Comparison of ENCODE assay signal across 21 cellular contexts in the genomic region with DNA sequence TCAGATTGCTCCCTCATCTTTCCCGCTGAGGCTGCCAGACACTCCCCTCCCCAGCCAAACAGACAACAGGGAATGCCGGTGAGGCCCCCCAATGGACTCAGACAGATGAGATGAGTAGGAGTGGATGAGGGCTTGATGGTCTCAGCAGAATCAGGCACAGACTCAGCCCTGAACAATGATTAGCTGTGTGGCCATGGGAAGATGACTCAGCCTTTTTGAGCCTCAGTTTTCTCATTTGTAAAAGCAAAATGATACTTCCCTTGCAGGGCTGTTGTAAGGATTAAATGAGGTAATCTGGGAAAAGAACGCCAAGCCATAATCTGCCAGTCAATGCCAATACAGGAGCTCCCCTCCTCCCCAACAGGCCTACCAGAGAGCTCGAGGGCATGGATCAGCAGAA. TPM values are rescaled to one million over a fixed set of nuclear protein-coding genes. Genes with fewer than 3 reads are reported as not detected.
DNase-seq lines count a peak whose midpoint lies in the region; TF ChIP-seq lines count a peak whose summit lies in the region.
"Had no signal": no experiment of that assay in that cellular context is flagged by ENCODE, and none has a peak within 500 bp of the region (broad histone marks: within the 10 kb centered on the region; RNA-seq: fewer than 3 reads in every experiment).

No MANE protein-coding gene starts in this region.

- no peak for TF ChIP-seq CTCF in A673 (conservative IDR thresholded peaks at IDR 0.05; ENCODE audit: low read depth, low read length)
- no peak for TF ChIP-seq CTCF in osteocyte (IDR thresholded peaks at IDR 0.05)

- H3K4me1 Mint-ChIP-seq in osteocyte (ENCODE audit: unreplicated experiment) = peaks cover 97% of the 10 kb centered on the region
- H3K4me1 Mint-ChIP-seq in activated CD4-positive, alpha-beta T cell treated with anti-CD3 and anti-CD28 coated beads, Interleukin-2, amount 10 ng/mL, durations not matched to agents 7 days and 5 days = no peaks in the 10 kb centered on the region
- peaks cover 5% of the 10 kb centered on the region for H3K4me1 Mint-ChIP-seq in activated CD4-positive, alpha-beta T cell treated with anti-CD3 and anti-CD28 coated beads, Interleukin-2, amount 10 ng/mL, durations not matched to agents 24 days and 14 days
- H3K4me1 Mint-ChIP-seq: activated naive CD8-positive, alpha-beta T cell treated with anti-CD3 and anti-CD28 coated beads, Interleukin-2, amount 50 U/mL, for 24 hours; naive B cell had no signal

- H3K36me3 ChIP-seq in A673 (ENCODE audit: insufficient read depth, low read length, poor library complexity, severe bottlenecking) = peaks cover 7% of the 10 kb centered on the region

- intact Hi-C loops in A673 (cut with micrococcal nuclease; ENCODE audit: unreplicated experiment) = no loop called here
- intact Hi-C loops in activated CD4-positive, alpha-beta T cell treated with anti-CD3 and anti-CD28 coated beads, Interleukin-2, amount 10 ng/mL, durations not matched to agents 24 days and 14 days (cut with micrococcal nuclease) = no loop called here

- H3K27ac ChIP-seq in A673 (ENCODE audit: low read depth, low read length, poor library complexity, severe bottlenecking) (peak overlapping the region; percentile 33), angular gyrus (ENCODE audit: low read depth, low read length) (peak overlapping the region; percentile 86)

- no peaks in the 10 kb centered on the region for H3K27me3 Mint-ChIP-seq in osteocyte (ENCODE audit: unreplicated experiment)
- no peaks in the 10 kb centered on the region for H3K27me3 Mint-ChIP-seq in activated CD4-positive, alpha-beta T cell treated with anti-CD3 and anti-CD28 coated beads, Interleukin-2, amount 10 ng/mL, durations not matched to agents 7 days and 5 days
- H3K27me3 Mint-ChIP-seq in activated CD4-positive, alpha-beta T cell treated with anti-CD3 and anti-CD28 coated beads, Interleukin-2, amount 10 ng/mL, durations not matched to agents 24 days and 14 days = no peaks in the 10 kb centered on the region
- H3K27me3 Mint-ChIP-seq: activated CD4-positive, alpha-beta memory T cell treated with anti-CD3 and anti-CD28 coated beads for 36 hours; activated naive CD8-positive, alpha-beta T cell treated with anti-CD3 and anti-CD28 coated beads, Interleukin-2, amount 50 U/mL, for 24 hours; naive B cell had no signal

- H3K27ac Mint-ChIP-seq in osteocyte (ENCODE audit: unreplicated experiment) = peak overlapping the region; percentile 97
- H3K27ac Mint-ChIP-seq in activated CD4-positive, alpha-beta T cell treated with anti-CD3 and anti-CD28 coated beads, Interleukin-2, amount 10 ng/mL, durations not matched to agents 7 days and 5 days = no peak overlapping the region
- no peak overlapping the region for H3K27ac Mint-ChIP-seq in activated CD4-positive, alpha-beta T cell treated with anti-CD3 and anti-CD28 coated beads, Interleukin-2, amount 10 ng/mL, durations not matched to agents 24 days and 14 days
- H3K27ac Mint-ChIP-seq: activated CD4-positive, alpha-beta memory T cell treated with anti-CD3 and anti-CD28 coated beads for 36 hours; activated naive CD8-positive, alpha-beta T cell treated with anti-CD3 and anti-CD28 coated beads, Interleukin-2, amount 50 U/mL, for 24 hours; naive B cell had no signal

- H3K9me3 ChIP-seq in A673 (ENCODE audit: low read depth, low read length, poor library complexity, severe bottlenecking) = no peaks in the 10 kb centered on the region
- H3K9me3 ChIP-seq: Caco-2 had no signal

- H3K27me3 ChIP-seq in A673 (replicated peaks; ENCODE audit: insufficient read depth, low read depth, low read length, poor library complexity) = no peaks in the 10 kb centered on the region
- H3K27me3 ChIP-seq: heart left ventricle had no signal

- peaks cover 59% of the 10 kb centered on the region for H3K36me3 Mint-ChIP-seq in osteocyte (ENCODE audit: unreplicated experiment)
- H3K36me3 Mint-ChIP-seq in activated CD4-positive, alpha-beta T cell treated with anti-CD3 and anti-CD28 coated beads, Interleukin-2, amount 10 ng/mL, durations not matched to agents 7 days and 5 days (ENCODE audit: low read depth) = no peaks in the 10 kb centered on the region
- H3K36me3 Mint-ChIP-seq in activated CD4-positive, alpha-beta T cell treated with anti-CD3 and anti-CD28 coated beads, Interleukin-2, amount 10 ng/mL, durations not matched to agents 24 days and 14 days (ENCODE audit: low read depth) = peaks cover 5% of the 10 kb centered on the region
- H3K36me3 Mint-ChIP-seq: naive B cell had no signal

- DNase-seq in A673 (ENCODE audit: low spot score) = no peak
- DNase-seq in foreskin melanocyte = peak; percentile 72
- no peak for DNase-seq in osteocyte (ENCODE audit: extremely low spot score, unreplicated experiment)
- DNase-seq in stimulated activated CD4-positive, alpha-beta T cell treated with anti-CD3 and anti-CD28 coated beads, Interleukin-2, amount 100 ng/mL, for 24 hours = no peak
- no peak for DNase-seq in activated CD4-positive, alpha-beta T cell treated with anti-CD3 and anti-CD28 coated beads, Interleukin-2, amount 10 ng/mL, durations not matched to agents 7 days and 5 days
- DNase-seq in DMS79 (lab: John Stamatoyannopoulos, UW) = no peak
- DNase-seq in activated CD4-positive, alpha-beta T cell treated with anti-CD3 and anti-CD28 coated beads, Interleukin-2, amount 10 ng/mL, durations not matched to agents 24 days and 14 days = no peak
- DNase-seq: activated CD4-positive, alpha-beta memory T cell treated with anti-CD3 and anti-CD28 coated beads for 36 hours; activated naive CD8-positive, alpha-beta T cell treated with anti-CD3 and anti-CD28 coated beads, Interleukin-2, amount 50 U/mL, for 24 hours; activated T-cell treated with anti-CD3 and anti-CD28 coated beads, Interleukin-2, amount 50 U/mL, for 48 hours; Caco-2; cortex of kidney; heart left ventricle; naive B cell; NCI-H2081 treated with DMSO at 0.1 percent for 48 hours; NCI-H774; RPMI8226; stimulated activated CD4-positive, alpha-beta T cell treated with anti-CD3 and anti-CD28 coated beads, Interleukin-2, amount 100 ng/mL, for 48 hours; stimulated activated CD8-positive, alpha-beta memory T cell treated with anti-CD3 and anti-CD28 coated beads, Interleukin-4, amount 100 ng/mL, for 48 hours; SW 1271 had no signal

- H3K4me3 Mint-ChIP-seq in osteocyte (ENCODE audit: unreplicated experiment) = no peak overlapping the region
- no peak overlapping the region for H3K4me3 Mint-ChIP-seq in activated CD4-positive, alpha-beta T cell treated with anti-CD3 and anti-CD28 coated beads, Interleukin-2, amount 10 ng/mL, durations not matched to agents 7 days and 5 days
- H3K4me3 Mint-ChIP-seq in activated CD4-positive, alpha-beta T cell treated with anti-CD3 and anti-CD28 coated beads, Interleukin-2, amount 10 ng/mL, durations not matched to agents 24 days and 14 days = no peak overlapping the region
- H3K4me3 Mint-ChIP-seq: activated CD4-positive, alpha-beta memory T cell treated with anti-CD3 and anti-CD28 coated beads for 36 hours; activated naive CD8-positive, alpha-beta T cell treated with anti-CD3 and anti-CD28 coated beads, Interleukin-2, amount 50 U/mL, for 24 hours; naive B cell had no signal

- POLR2A ChIA-PET in A673 (lab: Charles Lee; ENCODE audit: low non-redundant PET) = no interaction called here
- POLR2A ChIA-PET in activated CD4-positive, alpha-beta T cell treated with anti-CD3 and anti-CD28 coated beads, Interleukin-2, amount 10 ng/mL, durations not matched to agents 7 days and 5 days (lab: Charles Lee) = no interaction called here

- CTCF ChIA-PET in A673 (lab: Charles Lee) = no interaction called here
- CTCF ChIA-PET in activated CD4-positive, alpha-beta T cell treated with anti-CD3 and anti-CD28 coated beads, Interleukin-2, amount 10 ng/mL, durations not matched to agents 7 days and 5 days (lab: Charles Lee) = no interaction called here

- peaks cover 6% of the 10 kb centered on the region for H3K4me1 ChIP-seq in A673 (ENCODE audit: insufficient read depth, low read length, poor library complexity, severe bottlenecking)

- H3K4me3 ChIP-seq in A673 (ENCODE audit: low read depth, low read length, poor library complexity, severe bottlenecking) = no peak overlapping the region
- H3K4me3 ChIP-seq: heart left ventricle had no signal

- BruUV-seq in A673 (replicated peaks; lab: Mats Ljungman, UMichigan) = no TSS peak

- peaks cover 4% of the 10 kb centered on the region for H3K9me3 Mint-ChIP-seq in osteocyte (ENCODE audit: unreplicated experiment)
- no peaks in the 10 kb centered on the region for H3K9me3 Mint-ChIP-seq in activated CD4-positive, alpha-beta T cell treated with anti-CD3 and anti-CD28 coated beads, Interleukin-2, amount 10 ng/mL, durations not matched to agents 7 days and 5 days
- peaks cover 3% of the 10 kb centered on the region for H3K9me3 Mint-ChIP-seq in activated CD4-positive, alpha-beta T cell treated with anti-CD3 and anti-CD28 coated beads, Interleukin-2, amount 10 ng/mL, durations not matched to agents 24 days and 14 days
- H3K9me3 Mint-ChIP-seq: activated naive CD8-positive, alpha-beta T cell treated with anti-CD3 and anti-CD28 coated beads, Interleukin-2, amount 50 U/mL, for 24 hours; naive B cell had no signal

RNA-seq across cellular contexts. Expression of gene C1orf198, which starts 12.4 kb away (rescaled TPM):
- total RNA-seq in A673 (2021) (39.4 and 42.4 TPM in 2 replicates), osteocyte (274 and 281 TPM in 2 replicates)
- total RNA-seq in activated CD4-positive, alpha-beta T cell treated with anti-CD3 and anti-CD28 coated beads, Interleukin-2, amount 10 ng/mL, durations not matched to agents 7 days and 5 days = 1 to 10 TPM; 2.0 to 2.4 TPM
- 12.4 and 13.7 TPM in 2 replicates for total RNA-seq in activated CD4-positive, alpha-beta T cell treated with anti-CD3 and anti-CD28 coated beads, Interleukin-2, amount 10 ng/mL, durations not matched to agents 24 days and 14 days
